ENCODE assay signal across 1 cellular context in the genomic region with DNA sequence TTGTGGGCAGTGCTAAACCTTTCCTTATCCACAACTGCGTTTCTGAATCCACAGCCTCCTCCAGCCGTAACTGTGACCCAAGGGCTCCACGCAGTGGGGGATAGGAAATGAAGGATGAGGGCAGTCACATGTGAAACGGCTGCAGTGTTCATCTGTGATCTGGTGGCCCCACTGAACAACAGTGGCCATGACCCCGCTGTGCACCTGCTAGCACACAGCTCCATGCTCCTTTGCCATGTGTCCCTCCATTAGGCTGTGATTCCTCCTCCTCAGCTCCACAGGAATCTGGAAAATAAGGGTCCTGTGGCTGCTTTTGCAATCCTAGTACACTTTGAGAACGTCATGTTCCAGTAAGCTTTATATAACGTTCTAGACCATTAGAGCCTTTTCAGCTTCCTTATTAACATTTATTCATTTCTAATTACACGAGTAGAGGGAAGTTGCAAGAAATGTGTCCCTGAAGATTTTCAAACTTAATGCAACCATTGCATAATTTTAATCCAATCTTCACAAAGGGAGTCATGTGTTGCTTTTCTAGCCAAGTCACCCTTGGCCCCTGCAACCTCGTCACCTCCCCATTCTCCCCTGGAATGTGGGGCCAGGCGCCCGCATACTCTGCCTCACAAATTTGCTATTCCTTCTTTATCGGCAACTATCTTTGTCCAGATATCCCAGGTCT.
TF ChIP-seq lines count a peak whose summit lies in the region.

No MANE protein-coding gene starts in this region.

TF ChIP-seq in HepG2, 621 proteins besides CTCF, POLR2A, EP300 and RAD21 (continued from another document and continues in another):
- TF ChIP-seq, protein P1, sequence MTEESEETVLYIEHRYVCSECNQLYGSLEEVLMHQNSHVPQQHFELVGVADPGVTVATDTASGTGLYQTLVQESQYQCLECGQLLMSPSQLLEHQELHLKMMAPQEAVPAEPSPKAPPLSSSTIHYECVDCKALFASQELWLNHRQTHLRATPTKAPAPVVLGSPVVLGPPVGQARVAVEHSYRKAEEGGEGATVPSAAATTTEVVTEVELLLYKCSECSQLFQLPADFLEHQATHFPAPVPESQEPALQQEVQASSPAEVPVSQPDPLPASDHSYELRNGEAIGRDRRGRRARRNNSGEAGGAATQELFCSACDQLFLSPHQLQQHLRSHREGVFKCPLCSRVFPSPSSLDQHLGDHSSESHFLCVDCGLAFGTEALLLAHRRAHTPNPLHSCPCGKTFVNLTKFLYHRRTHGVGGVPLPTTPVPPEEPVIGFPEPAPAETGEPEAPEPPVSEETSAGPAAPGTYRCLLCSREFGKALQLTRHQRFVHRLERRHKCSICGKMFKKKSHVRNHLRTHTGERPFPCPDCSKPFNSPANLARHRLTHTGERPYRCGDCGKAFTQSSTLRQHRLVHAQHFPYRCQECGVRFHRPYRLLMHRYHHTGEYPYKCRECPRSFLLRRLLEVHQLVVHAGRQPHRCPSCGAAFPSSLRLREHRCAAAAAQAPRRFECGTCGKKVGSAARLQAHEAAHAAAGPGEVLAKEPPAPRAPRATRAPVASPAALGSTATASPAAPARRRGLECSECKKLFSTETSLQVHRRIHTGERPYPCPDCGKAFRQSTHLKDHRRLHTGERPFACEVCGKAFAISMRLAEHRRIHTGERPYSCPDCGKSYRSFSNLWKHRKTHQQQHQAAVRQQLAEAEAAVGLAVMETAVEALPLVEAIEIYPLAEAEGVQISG (CRISPR knock-in tag; IDR thresholded peaks at IDR 0.05), result no peak
- TF ChIP-seq MAFF (IDR thresholded peaks at IDR 0.05; ENCODE audit: low read depth, low read length), result 0 out of 2 replicates have a peak, but pooled peaks have one; percentile 22
- TF ChIP-seq RARA (CRISPR knock-in tag; IDR thresholded peaks at IDR 0.05), result peak; percentile 81
- TF ChIP-seq MAF1 (CRISPR knock-in tag; IDR thresholded peaks at IDR 0.05; ENCODE audit: borderline replicate concordance), result no peak
- TF ChIP-seq SMYD3 (CRISPR knock-in tag; IDR thresholded peaks at IDR 0.05), result no peak
- no peak for TF ChIP-seq NFYC (CRISPR knock-in tag; IDR thresholded peaks at IDR 0.05)
- TF ChIP-seq, protein P2, sequence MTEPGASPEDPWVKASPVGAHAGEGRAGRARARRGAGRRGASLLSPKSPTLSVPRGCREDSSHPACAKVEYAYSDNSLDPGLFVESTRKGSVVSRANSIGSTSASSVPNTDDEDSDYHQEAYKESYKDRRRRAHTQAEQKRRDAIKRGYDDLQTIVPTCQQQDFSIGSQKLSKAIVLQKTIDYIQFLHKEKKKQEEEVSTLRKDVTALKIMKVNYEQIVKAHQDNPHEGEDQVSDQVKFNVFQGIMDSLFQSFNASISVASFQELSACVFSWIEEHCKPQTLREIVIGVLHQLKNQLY (CRISPR knock-in tag; IDR thresholded peaks at IDR 0.05), result 0 out of 2 replicates have a peak, but pooled peaks have one; percentile 29
- TF ChIP-seq ZNF609 (CRISPR knock-in tag; IDR thresholded peaks at IDR 0.05; ENCODE audit: borderline replicate concordance), result no peak
- TF ChIP-seq NR2F6 (IDR thresholded peaks at IDR 0.05), result no peak
- TF ChIP-seq NR2F6 (CRISPR knock-in tag; IDR thresholded peaks at IDR 0.05), result peak; percentile 35; the same call in 1 of the 2 replicates
- TF ChIP-seq, protein P3, sequence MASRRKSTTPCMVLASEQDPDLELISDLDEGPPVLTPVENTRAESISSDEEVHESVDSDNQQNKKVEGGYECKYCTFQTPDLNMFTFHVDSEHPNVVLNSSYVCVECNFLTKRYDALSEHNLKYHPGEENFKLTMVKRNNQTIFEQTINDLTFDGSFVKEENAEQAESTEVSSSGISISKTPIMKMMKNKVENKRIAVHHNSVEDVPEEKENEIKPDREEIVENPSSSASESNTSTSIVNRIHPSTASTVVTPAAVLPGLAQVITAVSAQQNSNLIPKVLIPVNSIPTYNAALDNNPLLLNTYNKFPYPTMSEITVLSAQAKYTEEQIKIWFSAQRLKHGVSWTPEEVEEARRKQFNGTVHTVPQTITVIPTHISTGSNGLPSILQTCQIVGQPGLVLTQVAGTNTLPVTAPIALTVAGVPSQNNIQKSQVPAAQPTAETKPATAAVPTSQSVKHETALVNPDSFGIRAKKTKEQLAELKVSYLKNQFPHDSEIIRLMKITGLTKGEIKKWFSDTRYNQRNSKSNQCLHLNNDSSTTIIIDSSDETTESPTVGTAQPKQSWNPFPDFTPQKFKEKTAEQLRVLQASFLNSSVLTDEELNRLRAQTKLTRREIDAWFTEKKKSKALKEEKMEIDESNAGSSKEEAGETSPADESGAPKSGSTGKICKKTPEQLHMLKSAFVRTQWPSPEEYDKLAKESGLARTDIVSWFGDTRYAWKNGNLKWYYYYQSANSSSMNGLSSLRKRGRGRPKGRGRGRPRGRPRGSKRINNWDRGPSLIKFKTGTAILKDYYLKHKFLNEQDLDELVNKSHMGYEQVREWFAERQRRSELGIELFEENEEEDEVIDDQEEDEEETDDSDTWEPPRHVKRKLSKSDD (CRISPR knock-in tag; IDR thresholded peaks at IDR 0.05; ENCODE audit: low read depth), result no peak
- no peak for TF ChIP-seq KDM4B (CRISPR knock-in tag; IDR thresholded peaks at IDR 0.05)
- TF ChIP-seq GATAD2A (CRISPR knock-in tag; IDR thresholded peaks at IDR 0.05), result 0 out of 2 replicates have a peak, but pooled peaks have one; percentile 14
- TF ChIP-seq ZBTB3 (CRISPR knock-in tag; IDR thresholded peaks at IDR 0.05; ENCODE audit: borderline replicate concordance, low read depth), result no peak
- no peak for TF ChIP-seq FOXJ3 (CRISPR knock-in tag; IDR thresholded peaks at IDR 0.05; ENCODE audit: borderline replicate concordance)
- TF ChIP-seq, protein P4, sequence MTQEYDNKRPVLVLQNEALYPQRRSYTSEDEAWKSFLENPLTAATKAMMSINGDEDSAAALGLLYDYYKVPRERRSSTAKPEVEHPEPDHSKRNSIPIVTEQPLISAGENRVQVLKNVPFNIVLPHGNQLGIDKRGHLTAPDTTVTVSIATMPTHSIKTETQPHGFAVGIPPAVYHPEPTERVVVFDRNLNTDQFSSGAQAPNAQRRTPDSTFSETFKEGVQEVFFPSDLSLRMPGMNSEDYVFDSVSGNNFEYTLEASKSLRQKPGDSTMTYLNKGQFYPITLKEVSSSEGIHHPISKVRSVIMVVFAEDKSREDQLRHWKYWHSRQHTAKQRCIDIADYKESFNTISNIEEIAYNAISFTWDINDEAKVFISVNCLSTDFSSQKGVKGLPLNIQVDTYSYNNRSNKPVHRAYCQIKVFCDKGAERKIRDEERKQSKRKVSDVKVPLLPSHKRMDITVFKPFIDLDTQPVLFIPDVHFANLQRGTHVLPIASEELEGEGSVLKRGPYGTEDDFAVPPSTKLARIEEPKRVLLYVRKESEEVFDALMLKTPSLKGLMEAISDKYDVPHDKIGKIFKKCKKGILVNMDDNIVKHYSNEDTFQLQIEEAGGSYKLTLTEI (CRISPR knock-in tag; conservative IDR thresholded peaks at IDR 0.05), result no peak
- TF ChIP-seq NCOA2 (CRISPR knock-in tag; IDR thresholded peaks at IDR 0.05), result no peak
- no peak for TF ChIP-seq SP5 (CRISPR knock-in tag; IDR thresholded peaks at IDR 0.05; ENCODE audit: borderline replicate concordance, low read depth)
- TF ChIP-seq FUBP1 (CRISPR knock-in tag; IDR thresholded peaks at IDR 0.05; ENCODE audit: borderline replicate concordance), result no peak
- TF ChIP-seq KLF11 (CRISPR knock-in tag; IDR thresholded peaks at IDR 0.05), result no peak
- no peak for TF ChIP-seq ASH2L (IDR thresholded peaks at IDR 0.05; ENCODE audit: insufficient read length, low read depth, low read length)
- no peak for TF ChIP-seq PATZ1 (CRISPR knock-in tag; IDR thresholded peaks at IDR 0.05)
- TF ChIP-seq, protein P5, sequence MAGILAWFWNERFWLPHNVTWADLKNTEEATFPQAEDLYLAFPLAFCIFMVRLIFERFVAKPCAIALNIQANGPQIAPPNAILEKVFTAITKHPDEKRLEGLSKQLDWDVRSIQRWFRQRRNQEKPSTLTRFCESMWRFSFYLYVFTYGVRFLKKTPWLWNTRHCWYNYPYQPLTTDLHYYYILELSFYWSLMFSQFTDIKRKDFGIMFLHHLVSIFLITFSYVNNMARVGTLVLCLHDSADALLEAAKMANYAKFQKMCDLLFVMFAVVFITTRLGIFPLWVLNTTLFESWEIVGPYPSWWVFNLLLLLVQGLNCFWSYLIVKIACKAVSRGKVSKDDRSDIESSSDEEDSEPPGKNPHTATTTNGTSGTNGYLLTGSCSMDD (CRISPR knock-in tag; IDR thresholded peaks at IDR 0.05), result no peak
- TF ChIP-seq DPF2 (CRISPR knock-in tag; IDR thresholded peaks at IDR 0.05; ENCODE audit: borderline replicate concordance, low read depth), result no peak
- no peak for TF ChIP-seq ZNF232 (CRISPR knock-in tag; IDR thresholded peaks at IDR 0.05; ENCODE audit: borderline replicate concordance)
- peak; percentile 57 for TF ChIP-seq STAG1 (CRISPR knock-in tag; IDR thresholded peaks at IDR 0.05)
- TF ChIP-seq JARID2 (CRISPR knock-in tag; IDR thresholded peaks at IDR 0.05; ENCODE audit: insufficient replicate concordance), result no peak
- no peak; the same call in 1 of the 2 replicates for TF ChIP-seq SALL1 (CRISPR knock-in tag; IDR thresholded peaks at IDR 0.05)
- no peak for TF ChIP-seq HOXA7 (CRISPR knock-in tag; IDR thresholded peaks at IDR 0.05)
